Comparison of ENCODE assay signal across 8 cellular contexts in the genomic region with DNA sequence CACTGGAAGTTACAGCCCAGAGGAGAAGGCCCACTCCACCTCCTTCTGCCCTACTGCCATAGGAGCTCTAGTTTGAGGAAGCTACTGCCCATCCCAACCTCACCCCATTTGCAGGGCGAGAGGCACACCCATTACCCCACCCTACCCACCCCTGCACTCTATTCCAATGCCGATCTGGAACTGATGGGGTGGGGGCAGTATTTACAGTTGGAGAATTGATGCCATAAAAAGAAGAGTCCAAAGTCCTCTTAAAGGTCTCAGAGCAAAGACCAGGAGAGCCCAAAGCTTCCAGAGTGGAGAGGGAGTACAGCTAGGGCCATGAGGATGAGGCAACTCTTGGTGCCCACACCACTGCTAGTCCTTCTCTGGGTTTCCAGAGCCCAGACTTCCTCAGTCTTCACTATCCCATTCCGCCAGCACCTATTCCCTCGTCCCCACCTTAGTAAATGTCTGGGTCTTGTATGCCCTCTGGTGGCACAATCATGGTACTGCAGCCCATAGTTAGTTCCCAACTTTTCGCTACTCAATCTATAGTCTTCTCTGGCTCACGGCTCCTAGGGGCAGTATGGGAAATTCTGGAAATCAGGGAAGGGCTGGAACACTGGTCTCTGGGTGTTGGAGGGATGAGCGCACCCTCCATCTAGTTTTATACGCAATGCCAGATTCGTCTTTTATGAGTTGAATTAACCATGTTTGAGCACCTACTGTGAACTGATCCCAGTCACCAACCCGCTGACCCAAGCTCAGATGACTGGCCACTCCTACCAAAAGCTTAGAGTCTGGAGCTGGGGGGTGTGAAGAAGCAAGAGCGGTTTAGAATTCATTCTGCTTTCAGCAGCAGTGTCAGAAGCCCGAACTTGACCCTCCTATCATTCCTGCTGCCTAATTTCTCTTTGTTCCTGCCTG. TPM values are rescaled to one million over a fixed set of nuclear protein-coding genes. Genes with fewer than 3 reads are reported as not detected.
DNase-seq lines count a peak whose midpoint lies in the region; ATAC-seq and TF ChIP-seq lines count a peak whose summit lies in the region.

No MANE protein-coding gene starts in this region.

- TF ChIP-seq CTCF in heart left ventricle (IDR thresholded peaks at IDR 0.05) (peak; percentile 85 to 97 (median 95)), psoas muscle (IDR thresholded peaks at IDR 0.05) (peak; percentile 96)

- H3K4me3 ChIP-seq in heart left ventricle (no peak overlapping the region), psoas muscle (no peak overlapping the region)

- peaks cover 0 to 9% (median 0%) of the 10 kb centered on the region in 9 donors for H3K27me3 ChIP-seq in heart left ventricle
- H3K27me3 ChIP-seq in psoas muscle (ENCODE audit: insufficient read depth in 3 of 3, low read length in 2 of 3): no peaks in the 10 kb centered on the region

- TF ChIP-seq POLR2A in heart left ventricle (IDR thresholded peaks at IDR 0.05): no peak

- ATAC-seq in SK-N-SH treated with all-trans-retinoic acid at 6 μM for 48 hours: peak; percentile 95
- ATAC-seq in heart left ventricle: peak; percentile 82 to 90 (median 90)
- peak; percentile 94 to 97 (median 95) for ATAC-seq in psoas muscle
- ATAC-seq in HG03135 (IDR thresholded peaks at IDR 0.05; ENCODE audit: unreplicated experiment): no peak

- H3K4me1 ChIP-seq in heart left ventricle: peaks cover 0 to 7% (median 1%) of the 10 kb centered on the region in 12 donors
- H3K4me1 ChIP-seq in psoas muscle: no peaks in the 10 kb centered on the region

- 20 to 22% (median 21%) methylated on average over 12 of the region's 12 CpGs for WGBS in heart left ventricle, 4 donors
- 21 to 26% (median 25%) methylated on average over 12 of the region's 12 CpGs for WGBS in psoas muscle, 3 donors

- DNase-seq in activated gamma-delta T cell treated with Interleukin-2 at 50 U/mL for 16 hours: peak; percentile 44
- no peak for DNase-seq in activated gamma-delta T cell (lab: John Stamatoyannopoulos, UW)
- DNase-seq in NCI-H1048 (lab: John Stamatoyannopoulos, UW): peak; percentile 33
- DNase-seq in amniotic stem cell (lab: John Stamatoyannopoulos, UW): peak; percentile 63
- peak in 3 of 5 donors; percentile 53 to 64 (median 63) for DNase-seq in heart left ventricle
- peak in 1 of 2 donors; percentile 59 for DNase-seq in psoas muscle

- H3K9me3 ChIP-seq in heart left ventricle (no peaks in the 10 kb centered on the region), psoas muscle (no peaks in the 10 kb centered on the region)

- H3K27ac ChIP-seq in heart left ventricle (no peak overlapping the region), psoas muscle (no peak overlapping the region)

- intact Hi-C loops in heart left ventricle (cut with DNase I): loop anchor here (1.0 to 2.0 kb wide), 3 partner anchors 41 to 43 kb away; no protein-coding TSS in a partner anchor
- intact Hi-C loops in psoas muscle (cut with DNase I): loop anchor here (1.0 to 5.0 kb wide), 3 partner anchors 43 to 254 kb away; no protein-coding TSS in a partner anchor

- H3K36me3 ChIP-seq in heart left ventricle: no peaks in the 10 kb centered on the region
- no peaks in the 10 kb centered on the region for H3K36me3 ChIP-seq in psoas muscle (ENCODE audit: insufficient read depth in 1 of 2, low read depth in 1 of 2)

TF ChIP-seq in SK-N-SH treated with all-trans-retinoic acid at 6 μM for 48 hours, 23 proteins besides CTCF, POLR2A, EP300 and RAD21:
- no peak for TF ChIP-seq CSRNP3 (CRISPR knock-in tag; IDR thresholded peaks at IDR 0.05)
- no peak for TF ChIP-seq CREB5 (CRISPR knock-in tag; IDR thresholded peaks at IDR 0.05; ENCODE audit: low read depth)
- peak; percentile 37; the same call in 1 of the 2 replicates for TF ChIP-seq ZFP30 (CRISPR knock-in tag; IDR thresholded peaks at IDR 0.05)

RNA-seq across cellular contexts. Expression of gene ADCY6, which starts 6.9 kb away (rescaled TPM):
- total RNA-seq in heart left ventricle: 100 to 1,000 TPM in 8 of 9 donors, 10 to 100 TPM in 1; 88.4 to 145 (median 106) TPM
- polyA plus RNA-seq in heart left ventricle: 10 to 100 TPM; 60.6 to 87.7 TPM
- total RNA-seq in psoas muscle: 10 to 100 TPM; 13.1 to 18.9 (median 13.4) TPM
- 1 to 10 TPM; 5.3 to 9.2 (median 7.6) TPM for polyA plus RNA-seq in psoas muscle

RNA-seq across cellular contexts. Expression of gene CACNB3, which starts 22.5 kb away (rescaled TPM):
- total RNA-seq in heart left ventricle (10 to 100 TPM in 1 of 9 donors, 1 to 10 TPM in 8; 3.2 to 11.2 (median 5.3) TPM), psoas muscle (1 to 10 TPM; 2.0 to 3.5 (median 2.5) TPM)
- polyA plus RNA-seq in heart left ventricle (1 to 10 TPM; 4.4 to 5.7 TPM), psoas muscle (1 to 10 TPM in 2 of 3 donors, under 1 TPM in 1; 0.92 to 1.7 (median 1.6) TPM)

RNA-seq across cellular contexts. Expression of gene DDX23, which starts 56.2 kb away (rescaled TPM):
- 10 to 100 TPM; 25.3 to 51.2 (median 35.8) TPM for total RNA-seq in heart left ventricle
- polyA plus RNA-seq in heart left ventricle: 10 to 100 TPM; 16.8 to 43.2 TPM
- 10 to 100 TPM; 38.5 to 71.6 (median 58.5) TPM for total RNA-seq in psoas muscle
- 10 to 100 TPM; 39.4 to 92.8 (median 64.5) TPM for polyA plus RNA-seq in psoas muscle

Comparison
In these comparisons a context has a peak if more than half of its experiments do, and no peak if none do; other contexts are left out.
1. RNA of gene ADCY6, which starts 6.9 kb away (total RNA-seq): 88.4 to 145 TPM in heart left ventricle; 13.1 to 18.9 TPM in psoas muscle; every median in the first group is over 4 times any median in the second.